10 cellular contexts compared by ENCODE assay signal in the genomic region with DNA sequence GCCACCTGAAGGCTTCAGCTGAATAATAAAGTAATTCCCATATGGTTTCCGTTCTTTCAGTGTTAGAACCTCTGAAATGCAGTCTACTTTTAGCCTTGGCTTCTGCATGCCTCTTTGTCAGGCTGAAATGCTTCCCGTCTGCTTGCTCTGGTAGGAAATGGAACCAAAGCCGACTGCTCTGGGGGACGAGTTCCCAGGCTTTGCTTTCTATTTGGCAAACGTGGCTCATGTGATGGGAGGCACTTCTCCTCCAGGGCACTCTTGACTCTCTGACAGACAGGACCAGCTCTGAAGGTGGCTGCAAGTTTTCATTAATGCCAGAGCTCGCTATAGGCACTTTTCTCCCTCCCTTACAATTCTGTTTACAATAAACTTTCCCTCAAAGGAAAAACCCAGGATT.
A peak's percentile ranks its signal among the peaks of the same experiment; 100 is the strongest.
DNase-seq lines count a peak whose midpoint lies in the region; ATAC-seq, FAIRE-seq and TF ChIP-seq lines count a peak whose summit lies in the region.
"Had no signal": no experiment of that assay in that cellular context is flagged by ENCODE, and none has a peak within 500 bp of the region (broad histone marks: within the 10 kb centered on the region; RNA-seq: fewer than 3 reads in every experiment).

No MANE protein-coding gene starts in this region.

- H3K4me1 ChIP-seq in SJSA1 (replicated peaks) (peaks cover 13% of the 10 kb centered on the region), PC-9 (replicated peaks; ENCODE audit: insufficient read depth) (no peaks in the 10 kb centered on the region)

- no peaks in the 10 kb centered on the region for H3F3A ChIP-seq in PC-9 (ENCODE audit: insufficient read depth, low read depth)

- TF ChIP-seq CTCF in omental fat pad (IDR thresholded peaks at IDR 0.05) = no peak
- no peak for TF ChIP-seq CTCF in PC-9 (conservative IDR thresholded peaks at IDR 0.05)

- intact Hi-C loops in PC-9 (cut with micrococcal nuclease; ENCODE audit: unreplicated experiment) = no loop called here

- peaks cover 0 to 3% (median 0%) of the 10 kb centered on the region in 3 donors for H3K27me3 Mint-ChIP-seq in immature natural killer cell (ENCODE audit: low read depth in 3 of 3)
- H3K27me3 Mint-ChIP-seq: activated naive CD8-positive, alpha-beta T cell had no signal

- no peaks in the 10 kb centered on the region for H3K4me1 Mint-ChIP-seq in immature natural killer cell

- no peak overlapping the region for H3K4me3 Mint-ChIP-seq in immature natural killer cell
- H3K4me3 Mint-ChIP-seq: activated naive CD8-positive, alpha-beta T cell had no signal

- H3K36me3 ChIP-seq in SJSA1 = no peaks in the 10 kb centered on the region
- no peaks in the 10 kb centered on the region for H3K36me3 ChIP-seq in PC-9 (ENCODE audit: low read depth)

- ATAC-seq in omental fat pad (ENCODE audit: low FRiP score) = peak; percentile 32

- H3K27me3 ChIP-seq in SJSA1 (replicated peaks) (no peaks in the 10 kb centered on the region), PC-9 (ENCODE audit: insufficient read depth, low read depth) (no peaks in the 10 kb centered on the region)

- CTCF ChIA-PET in PC-9 (lab: Charles Lee) = no interaction called here

- H3K4me3 ChIP-seq in SJSA1 (peak overlapping the region; percentile 4; the same call in 1 of the 2 replicates), PC-9 (no peak overlapping the region)

- no peaks in the 10 kb centered on the region for H3K79me2 ChIP-seq in PC-9 (ENCODE audit: low read depth)

- no peak overlapping the region for H2AFZ ChIP-seq in PC-9

- POLR2A ChIA-PET in PC-9 (lab: Charles Lee; ENCODE audit: unreplicated experiment) = no interaction called here

- DNase-seq in AG08395 (ENCODE audit: low spot score) (peak; percentile 66), SJSA1 (ENCODE audit: low read depth in 1 of 2, low spot score in 2 of 2) (peak in 1 of 2 experiments; percentile 48), frontal cortex (ENCODE audit: low spot score in 2 of 2) (peak; percentile 2 to 16), omental fat pad (ENCODE audit: low spot score) (no peak), PC-9 (no peak), immature natural killer cell (no peak), COR-L47 (lab: John Stamatoyannopoulos, UW) (no peak), NCI-H2227 treated with DMSO at 0.1 percent for 48 hours (lab: John Stamatoyannopoulos, UW) (no peak)
- DNase-seq: OCI-M1 had no signal

- no peaks in the 10 kb centered on the region for H3K9me2 ChIP-seq in PC-9 (ENCODE audit: insufficient read depth)

- H3K36me3 Mint-ChIP-seq in immature natural killer cell = no peaks in the 10 kb centered on the region
- H3K36me3 Mint-ChIP-seq: activated naive CD8-positive, alpha-beta T cell had no signal

- BruUV-seq in PC-9 (replicated peaks; lab: Mats Ljungman, UMichigan) = no TSS peak

- H3K27ac ChIP-seq in SJSA1 = peak overlapping the region; percentile 24
- no peak overlapping the region for H3K27ac ChIP-seq in PC-9

- H3K4me2 ChIP-seq in PC-9 = no peak overlapping the region

- H4K20me1 ChIP-seq in PC-9 (ENCODE audit: insufficient read depth) = no peaks in the 10 kb centered on the region

- H3K27ac Mint-ChIP-seq in immature natural killer cell = no peak overlapping the region
- H3K27ac Mint-ChIP-seq: activated naive CD8-positive, alpha-beta T cell had no signal

- H3K9me3 Mint-ChIP-seq in immature natural killer cell = peaks cover 0 to 4% (median 0%) of the 10 kb centered on the region in 6 donors

- H3K9me3 ChIP-seq in SJSA1 (replicated peaks) (no peaks in the 10 kb centered on the region), PC-9 (ENCODE audit: insufficient read depth, low read depth) (no peaks in the 10 kb centered on the region)

- no peak for FAIRE-seq in frontal cortex (lab: Jason Lieb, UNC)

Comparison
In these comparisons a context has a peak if more than half of its experiments do, and no peak if none do; other contexts are left out.
1. DNase-seq: peak in AG08395 (single experiment) and frontal cortex (2 of 2); none in omental fat pad (single experiment), PC-9 (0 of 2), immature natural killer cell (0 of 3), COR-L47 (single experiment) and NCI-H2227 treated with DMSO at 0.1 percent for 48 hours (single experiment).